In genomic region chr1:228004331-228004871, GRCh38 we compare ENCODE assay signal across 9 cellular contexts. TPM values are rescaled to one million over a fixed set of nuclear protein-coding genes. Genes with fewer than 3 reads are reported as not detected.
A peak's percentile ranks its signal among the peaks of the same experiment; 100 is the strongest.
DNase-seq lines count a peak whose midpoint lies in the region; ATAC-seq, FAIRE-seq and TF ChIP-seq lines count a peak whose summit lies in the region.
"Had no signal": no experiment of that assay in that cellular context is flagged by ENCODE, and none has a peak within 500 bp of the region (broad histone marks: within the 10 kb centered on the region; RNA-seq: fewer than 3 reads in every experiment).

No MANE protein-coding gene starts in this region.

- H3K79me2 ChIP-seq in HepG2 (ENCODE audit: insufficient read depth, low read length), result no peaks in the 10 kb centered on the region

- intact Hi-C loops in HepG2 (cut with micrococcal nuclease; ENCODE audit: unreplicated experiment), result no loop called here

- DNase-seq in NCI-H2107 treated with DMSO at 0.1 percent for 48 hours (lab: John Stamatoyannopoulos, UW; ENCODE audit: unreplicated experiment), result peak; percentile 18
- DNase-seq in NCI-H2107 (lab: John Stamatoyannopoulos, UW), result no peak
- no peak for DNase-seq in astrocyte of the cerebellum (ENCODE audit: low read depth)
- DNase-seq in HepG2 (ENCODE audit: low spot score), result peak; percentile 33
- DNase-seq in COLO668 (lab: John Stamatoyannopoulos, UW; ENCODE audit: unreplicated experiment), result no peak
- DNase-seq in epidermal melanocyte (ENCODE audit: insufficient read length, low spot score), result no peak

- TF ChIP-seq CTCF in astrocyte of the cerebellum (IDR thresholded peaks at IDR 0.05; ENCODE audit: low read depth, low read length, missing control alignments) (peak; percentile 38), HepG2 (CRISPR knock-in tag; IDR thresholded peaks at IDR 0.05) (peak; percentile 72)

- H3K4me3 ChIP-seq in astrocyte of the cerebellum (ENCODE audit: low read depth, low read length), result no peak overlapping the region
- H3K4me3 ChIP-seq in HepG2 (replicated peaks in 1 of 3; ENCODE audit: insufficient read depth in 1 of 3, low read depth in 2 of 3, low read length in 3 of 3), result no peak overlapping the region; a peak in 1 of 6 replicates

- H2AFZ ChIP-seq in HepG2 (ENCODE audit: low read length), result no peak overlapping the region

- TF ChIP-seq POLR2A in HepG2 (IDR thresholded peaks at IDR 0.05; ENCODE audit: insufficient read depth in 1 of 2, low read depth in 2 of 2, low read length in 2 of 2), result no peak

- in situ Hi-C loops in astrocyte of the cerebellum (cut with HindIII; ENCODE audit: low sequenced_read_pairs), result no loop called here
- in situ Hi-C loops in HepG2 (cut with HindIII; ENCODE audit: extremely low pct_ligation_motif_present, low pct_unique_long_range_greater_than_20kb), result loop anchor here (5.0 kb wide), 1 partner anchor 73 kb away; no protein-coding TSS in a partner anchor

- ATAC-seq in HG03439 (IDR thresholded peaks at IDR 0.05; ENCODE audit: unreplicated experiment) (peak; percentile 50), HepG2 (peak; percentile 88), GM18873 (IDR thresholded peaks at IDR 0.05; ENCODE audit: low FRiP score, unreplicated experiment) (no peak)

- FAIRE-seq in HepG2 (lab: Jason Lieb, UNC), result no peak

- no peaks in the 10 kb centered on the region for H3K4me1 ChIP-seq in HepG2 (ENCODE audit: insufficient read depth, low read length)

- H3K4me2 ChIP-seq in HepG2 (ENCODE audit: low read depth, low read length), result peak overlapping the region; percentile 4; the same call in 1 of the 2 replicates

- H3K36me3 ChIP-seq in HepG2 (replicated peaks in 1 of 2; ENCODE audit: control insufficient read depth in 1 of 2, insufficient read depth in 2 of 2, low read length in 2 of 2), result no peaks in the 10 kb centered on the region

- no peak overlapping the region for H3K27ac ChIP-seq in HepG2 (ENCODE audit: extremely low read length, insufficient read depth, low read length)

- WGBS in HepG2 (ENCODE audit: low lambda C conversion rate), result 2% methylated on average over 8 of the region's 13 CpGs

- 0 out of 2 replicates have a peak, but pooled peaks cover 3% of the 10 kb centered on the region for H4K20me1 ChIP-seq in HepG2 (ENCODE audit: insufficient read depth, low read length)

- no peak overlapping the region for H3K9ac ChIP-seq in HepG2 (ENCODE audit: insufficient read depth, low read depth, low read length)

- TF ChIP-seq EP300 in HepG2 (IDR thresholded peaks at IDR 0.05; ENCODE audit: low read depth in 2 of 2, low read length in 2 of 2) (no peak), HepG2 (CRISPR knock-in tag; IDR thresholded peaks at IDR 0.05; ENCODE audit: borderline replicate concordance) (no peak)

- peaks cover 13 to 59% of the 10 kb centered on the region in 2 experiments for H3K27me3 ChIP-seq in HepG2 (ENCODE audit: control insufficient read depth in 1 of 2, insufficient read depth in 2 of 2, low read length in 2 of 2)

- BruUV-seq in HepG2 (replicated peaks; lab: Mats Ljungman, UMichigan), result no TSS peak

- CTCF ChIA-PET in HepG2 (lab: Yijun Ruan, JAX; ENCODE audit: low intra/inter-chr PET ratio, low total read pairs), result no interaction called here

- TF ChIP-seq RAD21 in HepG2 (CRISPR knock-in tag; IDR thresholded peaks at IDR 0.05), result no peak

- POLR2A ChIA-PET in HepG2 (lab: Yijun Ruan, JAX), result no interaction called here

- H3K9me3 ChIP-seq in HepG2 (ENCODE audit: low read length), result no peaks in the 10 kb centered on the region

TF ChIP-seq in HepG2, 621 proteins besides CTCF, POLR2A, EP300 and RAD21 (continues in another document):
- TF ChIP-seq GPN1 (CRISPR knock-in tag; IDR thresholded peaks at IDR 0.05; ENCODE audit: borderline replicate concordance) (no peak), STAG1 (CRISPR knock-in tag; IDR thresholded peaks at IDR 0.05) (peak; percentile 38), MTF2 (CRISPR knock-in tag; IDR thresholded peaks at IDR 0.05; ENCODE audit: borderline replicate concordance) (peak; percentile 50; the same call in 1 of the 2 replicates), SRY (CRISPR knock-in tag; IDR thresholded peaks at IDR 0.05) (0 out of 2 replicates have a peak, but pooled peaks have one; percentile 36), ZNF574 (CRISPR knock-in tag; IDR thresholded peaks at IDR 0.05) (no peak)

RNA-seq across cellular contexts. Expression of gene WNT3A, which starts 2.4 kb away (rescaled TPM):
- total RNA-seq in HepG2 (2016; rRNA removed; fragmentation: Illumina TruSeq; extraction: Trizol), result not detected in 2 replicates
- not detected in 2 replicates for total RNA-seq in HepG2 (2016; cell fraction: cytosol; rRNA removed; fragmentation: Illumina TruSeq; extraction: Trizol; ENCODE audit: low read depth)
- total RNA-seq in HepG2 (2016; cell fraction: insoluble cytoplasmic fraction; rRNA removed; fragmentation: Illumina TruSeq; extraction: Trizol), result not detected in 2 replicates
- not detected in 2 replicates for total RNA-seq in HepG2 (2016; cell fraction: membrane; rRNA removed; fragmentation: Illumina TruSeq; extraction: Trizol)
- not detected in 2 replicates for total RNA-seq in HepG2 (2016; cell fraction: nucleus; rRNA removed; fragmentation: Illumina TruSeq; extraction: Trizol)
- polyA plus RNA-seq in HepG2 (2011; rRNA removed), result not detected in 2 replicates
- not detected in 2 replicates for polyA plus RNA-seq in HepG2 (2011; cell fraction: cytosol; rRNA removed)
- not detected in 2 replicates for polyA plus RNA-seq in HepG2 (2011; cell fraction: nucleus; rRNA removed)
- polyA plus RNA-seq in HepG2 (2012), result not detected in 2 replicates
- polyA plus RNA-seq in HepG2 (2016; cell fraction: cytosol; fragmentation: Illumina TruSeq; extraction: Trizol; ENCODE audit: low read depth), result not detected in 2 replicates
- not detected in 2 replicates for polyA plus RNA-seq in HepG2 (2016; cell fraction: insoluble cytoplasmic fraction; fragmentation: Illumina TruSeq; extraction: Trizol; ENCODE audit: low read depth)
- not detected in 2 replicates for polyA plus RNA-seq in HepG2 (2016; cell fraction: membrane; fragmentation: Illumina TruSeq; extraction: Trizol; ENCODE audit: low read depth)
- not detected in 2 replicates for polyA plus RNA-seq in HepG2 (2016; cell fraction: nucleus; fragmentation: Illumina TruSeq; extraction: Trizol; ENCODE audit: insufficient read depth, low read depth)
- polyA minus RNA-seq in HepG2 (2011; rRNA and poly(A)+ RNA removed; ENCODE audit: low replicate concordance), result not detected in 2 replicates
- not detected in 2 replicates for polyA minus RNA-seq in HepG2 (2011; cell fraction: cytosol; rRNA and poly(A)+ RNA removed)
- polyA minus RNA-seq in HepG2 (2011; cell fraction: nucleus; rRNA and poly(A)+ RNA removed), result not detected in 2 replicates
- total RNA-seq: CD4-positive, alpha-beta memory T cell had no signal
- polyA plus RNA-seq: CD4-positive, alpha-beta memory T cell had no signal

RNA-seq across cellular contexts. Expression of gene WNT9A, which starts 56.7 kb away (rescaled TPM):
- 0.04 TPM in 2 replicates for total RNA-seq in HepG2 (2016; rRNA removed; fragmentation: Illumina TruSeq; extraction: Trizol)
- total RNA-seq in HepG2 (2016; cell fraction: cytosol; rRNA removed; fragmentation: Illumina TruSeq; extraction: Trizol; ENCODE audit: low read depth), result not detected in 2 replicates
- 0.04 TPM in 1 of 2 replicates, not detected in the other for total RNA-seq in HepG2 (2016; cell fraction: insoluble cytoplasmic fraction; rRNA removed; fragmentation: Illumina TruSeq; extraction: Trizol)
- total RNA-seq in HepG2 (2016; cell fraction: membrane; rRNA removed; fragmentation: Illumina TruSeq; extraction: Trizol), result not detected in 2 replicates
- not detected in 2 replicates for total RNA-seq in HepG2 (2016; cell fraction: nucleus; rRNA removed; fragmentation: Illumina TruSeq; extraction: Trizol)
- not detected in 2 replicates for polyA plus RNA-seq in HepG2 (2011; rRNA removed)
- 0.04 TPM in 1 of 2 replicates, not detected in the other for polyA plus RNA-seq in HepG2 (2011; cell fraction: cytosol; rRNA removed)
- 0.06 and 0.07 TPM in 2 replicates for polyA plus RNA-seq in HepG2 (2011; cell fraction: nucleus; rRNA removed)
- polyA plus RNA-seq in HepG2 (2012), result 0.04 TPM in 1 of 2 replicates, not detected in the other
- polyA plus RNA-seq in HepG2 (2016; cell fraction: cytosol; fragmentation: Illumina TruSeq; extraction: Trizol; ENCODE audit: low read depth), result not detected in 2 replicates
- not detected in 2 replicates for polyA plus RNA-seq in HepG2 (2016; cell fraction: insoluble cytoplasmic fraction; fragmentation: Illumina TruSeq; extraction: Trizol; ENCODE audit: low read depth)
- polyA plus RNA-seq in HepG2 (2016; cell fraction: membrane; fragmentation: Illumina TruSeq; extraction: Trizol; ENCODE audit: low read depth), result not detected in 2 replicates
- polyA plus RNA-seq in HepG2 (2016; cell fraction: nucleus; fragmentation: Illumina TruSeq; extraction: Trizol; ENCODE audit: insufficient read depth, low read depth), result not detected in 2 replicates
- polyA minus RNA-seq in HepG2 (2011; rRNA and poly(A)+ RNA removed; ENCODE audit: low replicate concordance), result 0.04 and 2.6 TPM in 2 replicates
- not detected in 2 replicates for polyA minus RNA-seq in HepG2 (2011; cell fraction: cytosol; rRNA and poly(A)+ RNA removed)
- polyA minus RNA-seq in HepG2 (2011; cell fraction: nucleus; rRNA and poly(A)+ RNA removed), result not detected in 2 replicates

Comparison
In these comparisons a context has a peak if more than half of its experiments do, and no peak if none do; other contexts are left out.
1. DNase-seq: peak in NCI-H2107 treated with DMSO at 0.1 percent for 48 hours (single experiment) and HepG2 (single experiment); none in NCI-H2107 (single experiment), astrocyte of the cerebellum (single experiment), COLO668 (single experiment) and epidermal melanocyte (single experiment).